In the genomic region with DNA sequence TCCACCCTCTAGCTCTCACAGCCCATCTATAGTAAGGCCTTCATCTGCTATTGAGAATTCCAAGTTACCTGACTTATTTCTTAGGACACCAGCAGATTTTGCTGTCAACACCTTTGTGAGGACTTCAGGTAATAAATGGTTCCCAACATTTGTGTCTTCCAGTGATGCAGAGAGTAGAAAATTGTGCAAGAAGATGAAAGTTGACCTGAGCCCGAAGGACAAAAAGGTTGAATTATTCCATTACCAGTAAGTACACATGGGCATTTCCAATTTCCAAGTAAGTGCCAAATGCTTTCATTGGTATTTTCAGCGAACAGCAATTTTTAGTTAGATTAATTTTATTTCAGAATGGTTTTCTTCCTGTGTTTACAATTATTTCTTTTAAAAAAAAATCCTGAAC, we compare ENCODE assay signal across 2 cellular contexts.
TF ChIP-seq lines count a peak whose summit lies in the region.

No MANE protein-coding gene starts in this region.

TF ChIP-seq in liver, 16 proteins besides CTCF, POLR2A, EP300 and RAD21:
- peak; percentile 44 to 52 for TF ChIP-seq EGR1 (IDR thresholded peaks at IDR 0.05; ENCODE audit: low read depth in 2 of 2)
- TF ChIP-seq NR2F2 (IDR thresholded peaks at IDR 0.05), result peak; percentile 94
- TF ChIP-seq RXRA (IDR thresholded peaks at IDR 0.05), result peak in 1 of 2 donors; percentile 68
- no peak for TF ChIP-seq MAX (IDR thresholded peaks at IDR 0.05)
- no peak for TF ChIP-seq YY1 (IDR thresholded peaks at IDR 0.05)
- TF ChIP-seq HNF4A (conservative IDR thresholded peaks at IDR 0.05), result peak; percentile 48 to 62

TF ChIP-seq in HepG2, 621 proteins besides CTCF, POLR2A, EP300 and RAD21:
- TF ChIP-seq MEF2D (CRISPR knock-in tag; IDR thresholded peaks at IDR 0.05) (no peak), PBX2 (CRISPR knock-in tag; IDR thresholded peaks at IDR 0.05) (no peak), IKZF4 (CRISPR knock-in tag; IDR thresholded peaks at IDR 0.05; ENCODE audit: borderline replicate concordance, low read depth, not compliant biosample characterization) (no peak), ZBTB3 (CRISPR knock-in tag; IDR thresholded peaks at IDR 0.05; ENCODE audit: borderline replicate concordance, low read depth) (no peak), AKAP8 (CRISPR knock-in tag; IDR thresholded peaks at IDR 0.05) (no peak), ERF (CRISPR knock-in tag; IDR thresholded peaks at IDR 0.05) (no peak), HDAC2 (CRISPR knock-in tag; IDR thresholded peaks at IDR 0.05) (no peak), MTA3 (CRISPR knock-in tag; IDR thresholded peaks at IDR 0.05) (no peak), TARDBP (CRISPR knock-in tag; IDR thresholded peaks at IDR 0.05) (no peak), ZNF552 (CRISPR knock-in tag; IDR thresholded peaks at IDR 0.05; ENCODE audit: borderline replicate concordance) (no peak), POLR2G (IDR thresholded peaks at IDR 0.05; ENCODE audit: low read depth, low read length) (no peak), CEBPG (CRISPR knock-in tag; IDR thresholded peaks at IDR 0.05) (no peak), ZNF225 (CRISPR knock-in tag; IDR thresholded peaks at IDR 0.05) (no peak), ZNF160 (CRISPR knock-in tag; IDR thresholded peaks at IDR 0.05) (no peak), ZNF350 (CRISPR knock-in tag; IDR thresholded peaks at IDR 0.05; ENCODE audit: borderline replicate concordance, low read depth) (no peak)
- TF ChIP-seq, protein P1, sequence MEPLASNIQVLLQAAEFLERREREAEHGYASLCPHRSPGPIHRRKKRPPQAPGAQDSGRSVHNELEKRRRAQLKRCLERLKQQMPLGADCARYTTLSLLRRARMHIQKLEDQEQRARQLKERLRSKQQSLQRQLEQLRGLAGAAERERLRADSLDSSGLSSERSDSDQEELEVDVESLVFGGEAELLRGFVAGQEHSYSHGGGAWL (CRISPR knock-in tag; IDR thresholded peaks at IDR 0.05), result no peak
- TF ChIP-seq, protein P2, sequence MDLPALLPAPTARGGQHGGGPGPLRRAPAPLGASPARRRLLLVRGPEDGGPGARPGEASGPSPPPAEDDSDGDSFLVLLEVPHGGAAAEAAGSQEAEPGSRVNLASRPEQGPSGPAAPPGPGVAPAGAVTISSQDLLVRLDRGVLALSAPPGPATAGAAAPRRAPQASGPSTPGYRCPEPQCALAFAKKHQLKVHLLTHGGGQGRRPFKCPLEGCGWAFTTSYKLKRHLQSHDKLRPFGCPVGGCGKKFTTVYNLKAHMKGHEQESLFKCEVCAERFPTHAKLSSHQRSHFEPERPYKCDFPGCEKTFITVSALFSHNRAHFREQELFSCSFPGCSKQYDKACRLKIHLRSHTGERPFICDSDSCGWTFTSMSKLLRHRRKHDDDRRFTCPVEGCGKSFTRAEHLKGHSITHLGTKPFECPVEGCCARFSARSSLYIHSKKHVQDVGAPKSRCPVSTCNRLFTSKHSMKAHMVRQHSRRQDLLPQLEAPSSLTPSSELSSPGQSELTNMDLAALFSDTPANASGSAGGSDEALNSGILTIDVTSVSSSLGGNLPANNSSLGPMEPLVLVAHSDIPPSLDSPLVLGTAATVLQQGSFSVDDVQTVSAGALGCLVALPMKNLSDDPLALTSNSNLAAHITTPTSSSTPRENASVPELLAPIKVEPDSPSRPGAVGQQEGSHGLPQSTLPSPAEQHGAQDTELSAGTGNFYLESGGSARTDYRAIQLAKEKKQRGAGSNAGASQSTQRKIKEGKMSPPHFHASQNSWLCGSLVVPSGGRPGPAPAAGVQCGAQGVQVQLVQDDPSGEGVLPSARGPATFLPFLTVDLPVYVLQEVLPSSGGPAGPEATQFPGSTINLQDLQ (CRISPR knock-in tag; IDR thresholded peaks at IDR 0.05), result no peak
- TF ChIP-seq, protein P3, sequence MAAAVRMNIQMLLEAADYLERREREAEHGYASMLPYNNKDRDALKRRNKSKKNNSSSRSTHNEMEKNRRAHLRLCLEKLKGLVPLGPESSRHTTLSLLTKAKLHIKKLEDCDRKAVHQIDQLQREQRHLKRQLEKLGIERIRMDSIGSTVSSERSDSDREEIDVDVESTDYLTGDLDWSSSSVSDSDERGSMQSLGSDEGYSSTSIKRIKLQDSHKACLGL (CRISPR knock-in tag; IDR thresholded peaks at IDR 0.05), result no peak
TF ChIP-seq in HepG2: peak in this region for 0.
